In genomic region chr6:135782517-135782916, GRCh38 we compare ENCODE assay signal across 22 cellular contexts.
A peak's percentile ranks its signal among the peaks of the same experiment; 100 is the strongest.
DNase-seq lines count a peak whose midpoint lies in the region; ATAC-seq and TF ChIP-seq lines count a peak whose summit lies in the region.
"Had no signal": no experiment of that assay in that cellular context is flagged by ENCODE, and none has a peak within 500 bp of the region (broad histone marks: within the 10 kb centered on the region; RNA-seq: fewer than 3 reads in every experiment).

No MANE protein-coding gene starts in this region.

- DNase-seq in EH (ENCODE audit: low read depth) (peak; percentile 51), M059J (ENCODE audit: low read depth) (peak; percentile 5), choroid plexus epithelial cell (ENCODE audit: low read depth) (peak; percentile 26), foreskin fibroblast (peak; percentile 5 to 25), activated gamma-delta T cell treated with Interleukin-2 at 50 U/mL for 16 hours (no peak), A172 (ENCODE audit: low spot score) (no peak), GDM1 (lab: John Stamatoyannopoulos, UW) (no peak)
- DNase-seq: ACHN; BE2C; Calu3; CD8-positive, alpha-beta memory T cell; DMS153; DND-41; NCI-H1092 treated with DMSO at 0.1 percent for 48 hours; NCI-H1436 treated with DMSO at 0.1 percent for 48 hours; NCI-H187 treated with DMSO at 0.1 percent for 48 hours; NCI-H2107; NCI-H524 treated with DMSO at 0.1 percent for 48 hours; NCI-H774; PC-3; SK-N-SH had no signal

- H3K4me3 ChIP-seq in choroid plexus epithelial cell (ENCODE audit: low read depth, low read length) (no peak overlapping the region), foreskin fibroblast (ENCODE audit: low read depth in 1 of 2, low read length in 2 of 2) (no peak overlapping the region)

- no peak for TF ChIP-seq CTCF in choroid plexus epithelial cell (conservative IDR thresholded peaks at IDR 0.05; ENCODE audit: low read depth, low read length)
- TF ChIP-seq CTCF in foreskin fibroblast (IDR thresholded peaks at IDR 0.05; ENCODE audit: low read depth, low read length), result no peak

- no peak for ATAC-seq in GM18909 (IDR thresholded peaks at IDR 0.05; ENCODE audit: poor library complexity, unreplicated experiment)
- ATAC-seq: PC-3 had no signal

Comparison
In these comparisons a context has a peak if more than half of its experiments do, and no peak if none do; other contexts are left out.
1. DNase-seq: peak in EH (single experiment), M059J (single experiment), choroid plexus epithelial cell (single experiment) and foreskin fibroblast (2 of 2); none in activated gamma-delta T cell treated with Interleukin-2 at 50 U/mL for 16 hours (single experiment), A172 (single experiment) and GDM1 (single experiment).